21 cellular contexts compared by ENCODE assay signal in genomic region chr13:29791997-29792775, GRCh38.
"Had no signal": no experiment of that assay in that cellular context is flagged by ENCODE, and none has a peak within 500 bp of the region (broad histone marks: within the 10 kb centered on the region; RNA-seq: fewer than 3 reads in every experiment).

No MANE protein-coding gene starts in this region.

- H3K27ac ChIP-seq: epithelial cell of prostate, left ventricle myocardium inferior, right lobe of liver, stomach, upper lobe of left lung had no signal

- H3K27ac Mint-ChIP-seq: activated CD8-positive, alpha-beta T cell treated with anti-CD3 and anti-CD28 coated beads for 36 hours; activated naive CD4-positive, alpha-beta T cell treated with anti-CD3 and anti-CD28 coated beads for 36 hours; activated T-helper 2 cell treated with anti-CD3 and anti-CD28 coated beads, Interferon-gamma antibody, Interleukin-2, Interleukin-4, amounts not matched to agents 10 μg/mL and 5 μg/mL and 100 μg/mL, durations not matched to agents 14 hours and 24 hours and 36 hours; WTC11 had no signal

- H3K27me3 Mint-ChIP-seq: activated CD8-positive, alpha-beta T cell treated with anti-CD3 and anti-CD28 coated beads for 36 hours; activated naive CD8-positive, alpha-beta T cell treated with anti-CD3 and anti-CD28 coated beads, Interleukin-2, amount 50 U/mL, for 24 hours had no signal

- H3K36me3 Mint-ChIP-seq: WTC11 had no signal

- H3K27me3 ChIP-seq: dorsolateral prefrontal cortex, right lobe of liver, stomach, upper lobe of left lung had no signal

- H3K9me3 Mint-ChIP-seq: activated CD8-positive, alpha-beta T cell treated with anti-CD3 and anti-CD28 coated beads for 36 hours; activated naive CD4-positive, alpha-beta T cell treated with anti-CD3 and anti-CD28 coated beads for 36 hours; activated naive CD8-positive, alpha-beta T cell treated with anti-CD3 and anti-CD28 coated beads, Interleukin-2, amount 50 U/mL, for 24 hours; activated T-helper 2 cell treated with anti-CD3 and anti-CD28 coated beads, Interferon-gamma antibody, Interleukin-2, Interleukin-4, amounts not matched to agents 10 μg/mL and 5 μg/mL and 100 μg/mL, durations not matched to agents 14 hours and 24 hours and 36 hours; neural crest cell; WTC11 had no signal

- H3K4me3 Mint-ChIP-seq: activated CD8-positive, alpha-beta T cell treated with anti-CD3 and anti-CD28 coated beads for 36 hours; activated naive CD4-positive, alpha-beta T cell treated with anti-CD3 and anti-CD28 coated beads for 36 hours; activated naive CD8-positive, alpha-beta T cell treated with anti-CD3 and anti-CD28 coated beads, Interleukin-2, amount 50 U/mL, for 24 hours; neural crest cell; WTC11 had no signal

- H3K36me3 ChIP-seq: left ventricle myocardium inferior, right lobe of liver, stomach, upper lobe of left lung had no signal

- H3K4me3 ChIP-seq: left ventricle myocardium inferior, right lobe of liver, stomach, upper lobe of left lung had no signal

- H3K9me3 ChIP-seq: left ventricle myocardium inferior, right lobe of liver, stomach, upper lobe of left lung had no signal

- DNase-seq: activated CD4-positive, alpha-beta T cell treated with anti-CD3 and anti-CD28 coated beads for 48 hours; activated naive CD8-positive, alpha-beta T cell treated with anti-CD3 and anti-CD28 coated beads, Interleukin-2, amount 50 U/mL, for 24 hours; activated T-cell treated with anti-CD3 and anti-CD28 coated beads, Interleukin-2, amount 50 U/mL, for 1 hour; aorta; dorsolateral prefrontal cortex; foreskin melanocyte; head of caudate nucleus; left ventricle myocardium inferior; mammary epithelial cell; right lobe of liver; small intestine; stimulated activated CD4-positive, alpha-beta T cell treated with anti-CD3 and anti-CD28 coated beads, Interleukin-15, amount 100 ng/mL, for 24 hours; stimulated activated CD4-positive, alpha-beta T cell treated with anti-CD3 and anti-CD28 coated beads, Interleukin-2, amount 100 ng/mL, for 48 hours; stomach; upper lobe of left lung had no signal

- ATAC-seq: WTC11 had no signal
